8 cellular contexts compared by ENCODE assay signal in genomic region chr17:29177871-29178749, GRCh38. TPM values are rescaled to one million over a fixed set of nuclear protein-coding genes. Genes with fewer than 3 reads are reported as not detected.
DNase-seq lines count a peak whose midpoint lies in the region; ATAC-seq and TF ChIP-seq lines count a peak whose summit lies in the region.

No MANE protein-coding gene starts in this region.

- no peak overlapping the region for H2AFZ ChIP-seq in SK-N-SH (ENCODE audit: low read depth)

- no peaks in the 10 kb centered on the region for H3K36me3 ChIP-seq in SK-N-SH (replicated peaks in 1 of 2; ENCODE audit: control insufficient read depth in 1 of 2, insufficient read depth in 2 of 2, low read length in 1 of 2)

- DNase-seq in SK-N-SH, result no peak
- no peak for DNase-seq in activated naive CD8-positive, alpha-beta T cell treated with anti-CD3 and anti-CD28 coated beads, Interleukin-2, amount 50 U/mL, for 24 hours
- peak; percentile 68 to 83 for DNase-seq in left colon
- DNase-seq in substantia nigra (lab: John Stamatoyannopoulos, UW), result no peak
- DNase-seq in NCI-H2227 treated with DMSO at 0.1 percent for 48 hours (lab: John Stamatoyannopoulos, UW), result no peak
- no peak for DNase-seq in NOMO-1 treated with dmso at 0.1 percent for 144 hours (lab: John Stamatoyannopoulos, UW; ENCODE audit: unreplicated experiment)

- no peak for TF ChIP-seq CTCF in SK-N-SH (IDR thresholded peaks at IDR 0.05)

- POLR2A ChIA-PET in SK-N-SH (lab: Yijun Ruan, JAX), result no interaction called here

- no peaks in the 10 kb centered on the region for H3K9me3 ChIP-seq in SK-N-SH

- intact Hi-C loops in left colon (cut with DNase I, micrococcal nuclease), result no loop called here

- 77% methylated on average over 3 of the region's 4 CpGs for whole genome bisulfite sequencing in SK-N-SH (ENCODE audit: low lambda C conversion rate)

- peaks cover 17 to 36% of the 10 kb centered on the region in 2 experiments; a peak in 1 of 4 replicates for H3K4me1 ChIP-seq in SK-N-SH (ENCODE audit: control insufficient read depth in 1 of 2, insufficient read depth in 2 of 2, low read depth in 1 of 2, low read length in 1 of 2)

- H3K27me3 Mint-ChIP-seq in activated naive CD8-positive, alpha-beta T cell treated with anti-CD3 and anti-CD28 coated beads, Interleukin-2, amount 50 U/mL, for 24 hours, result no peaks in the 10 kb centered on the region

- H3K9me2 ChIP-seq in SK-N-SH, result no peaks in the 10 kb centered on the region

- H3F3A ChIP-seq in SK-N-SH (replicated peaks; ENCODE audit: insufficient read depth), result peaks cover 3% of the 10 kb centered on the region

- TF ChIP-seq RAD21 in SK-N-SH (IDR thresholded peaks at IDR 0.05; ENCODE audit: low read length), result no peak

- no peaks in the 10 kb centered on the region for H3K36me3 Mint-ChIP-seq in activated naive CD8-positive, alpha-beta T cell treated with anti-CD3 and anti-CD28 coated beads, Interleukin-2, amount 50 U/mL, for 24 hours (ENCODE audit: low read depth)

- H3K27me3 ChIP-seq in SK-N-SH (ENCODE audit: insufficient read depth), result no peaks in the 10 kb centered on the region

- H3K27ac ChIP-seq in SK-N-SH (ENCODE audit: low read depth in 2 of 2, low read length in 1 of 2) (no peak overlapping the region), substantia nigra (ENCODE audit: low read depth, low read length, poor library complexity, severe bottlenecking) (peak overlapping the region; percentile 99)

- ATAC-seq in SK-N-SH treated with all-trans-retinoic acid at 6 μM for 48 hours, result no peak
- ATAC-seq in activated naive CD8-positive, alpha-beta T cell treated with anti-CD3 and anti-CD28 coated beads, Interleukin-2, amount 50 U/mL, for 24 hours, result no peak
- ATAC-seq in left colon, result peak; percentile 59
- ATAC-seq in GM21423 (IDR thresholded peaks at IDR 0.05; ENCODE audit: unreplicated experiment), result no peak

- H3K9me3 Mint-ChIP-seq in activated naive CD8-positive, alpha-beta T cell treated with anti-CD3 and anti-CD28 coated beads, Interleukin-2, amount 50 U/mL, for 24 hours, result no peaks in the 10 kb centered on the region

- peak overlapping the region; percentile 54 for H3K27ac Mint-ChIP-seq in activated naive CD8-positive, alpha-beta T cell treated with anti-CD3 and anti-CD28 coated beads, Interleukin-2, amount 50 U/mL, for 24 hours

- H4K20me1 ChIP-seq in SK-N-SH (ENCODE audit: insufficient read depth), result no peaks in the 10 kb centered on the region

- H3K4me1 Mint-ChIP-seq in activated naive CD8-positive, alpha-beta T cell treated with anti-CD3 and anti-CD28 coated beads, Interleukin-2, amount 50 U/mL, for 24 hours, result peaks cover 30% of the 10 kb centered on the region

- H3K79me2 ChIP-seq in SK-N-SH (ENCODE audit: insufficient read depth), result peaks cover 23% of the 10 kb centered on the region; the same call in 1 of the 2 replicates

- H3K4me3 Mint-ChIP-seq in activated naive CD8-positive, alpha-beta T cell treated with anti-CD3 and anti-CD28 coated beads, Interleukin-2, amount 50 U/mL, for 24 hours, result peak overlapping the region; percentile 81

- TF ChIP-seq EP300 in SK-N-SH (IDR thresholded peaks at IDR 0.05; ENCODE audit: borderline replicate concordance in 1 of 2, low read depth in 1 of 2, low read length in 1 of 2), result no peak

- H3K9ac ChIP-seq in SK-N-SH, result no peak overlapping the region

- peak overlapping the region; percentile 83 for H3K4me2 ChIP-seq in SK-N-SH

- no peak overlapping the region for H3K4me3 ChIP-seq in SK-N-SH (ENCODE audit: low read depth in 2 of 2, low read length in 1 of 2)

- CTCF ChIA-PET in SK-N-SH (lab: Yijun Ruan, JAX), result interaction anchor here (0.8 to 13.9 kb wide), 13 partner anchors 7 to 225 kb away, joined by 3 to 276 read pairs (median 7); no protein-coding TSS in a partner anchor

TF ChIP-seq in SK-N-SH, 30 proteins besides CTCF, POLR2A, EP300 and RAD21 (continues in another document):
- TF ChIP-seq JUND (IDR thresholded peaks at IDR 0.05), result no peak
- no peak for TF ChIP-seq GABPA (IDR thresholded peaks at IDR 0.05; ENCODE audit: low read depth)
- TF ChIP-seq RXRA (IDR thresholded peaks at IDR 0.05; ENCODE audit: borderline replicate concordance, low read depth), result no peak
- TF ChIP-seq SMC3 (IDR thresholded peaks at IDR 0.05; ENCODE audit: low read depth, low read length), result no peak
- TF ChIP-seq, protein P1, sequence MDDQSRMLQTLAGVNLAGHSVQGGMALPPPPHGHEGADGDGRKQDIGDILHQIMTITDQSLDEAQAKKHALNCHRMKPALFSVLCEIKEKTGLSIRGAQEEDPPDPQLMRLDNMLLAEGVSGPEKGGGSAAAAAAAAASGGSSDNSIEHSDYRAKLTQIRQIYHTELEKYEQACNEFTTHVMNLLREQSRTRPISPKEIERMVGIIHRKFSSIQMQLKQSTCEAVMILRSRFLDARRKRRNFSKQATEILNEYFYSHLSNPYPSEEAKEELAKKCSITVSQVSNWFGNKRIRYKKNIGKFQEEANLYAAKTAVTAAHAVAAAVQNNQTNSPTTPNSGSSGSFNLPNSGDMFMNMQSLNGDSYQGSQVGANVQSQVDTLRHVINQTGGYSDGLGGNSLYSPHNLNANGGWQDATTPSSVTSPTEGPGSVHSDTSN (IDR thresholded peaks at IDR 0.05), result no peak
- TF ChIP-seq ZBTB33 (IDR thresholded peaks at IDR 0.05; ENCODE audit: borderline replicate concordance, low read depth), result no peak
- no peak for TF ChIP-seq FOXJ3 (CRISPR knock-in tag; IDR thresholded peaks at IDR 0.05)
- no peak for TF ChIP-seq MEF2A (IDR thresholded peaks at IDR 0.05; ENCODE audit: borderline replicate concordance, low read depth)

TF ChIP-seq in SK-N-SH treated with all-trans-retinoic acid at 6 μM for 48 hours, 23 proteins besides CTCF, POLR2A, EP300 and RAD21:
- TF ChIP-seq PATZ1 (CRISPR knock-in tag; IDR thresholded peaks at IDR 0.05; ENCODE audit: borderline replicate concordance) (no peak), ZNF70 (CRISPR knock-in tag; IDR thresholded peaks at IDR 0.05) (no peak), ZC3H10 (CRISPR knock-in tag; IDR thresholded peaks at IDR 0.05) (no peak), GLIS3 (CRISPR knock-in tag; IDR thresholded peaks at IDR 0.05) (no peak), CSDC2 (CRISPR knock-in tag; IDR thresholded peaks at IDR 0.05) (no peak), ZFP3 (CRISPR knock-in tag; IDR thresholded peaks at IDR 0.05) (no peak), TCF4 (CRISPR knock-in tag; IDR thresholded peaks at IDR 0.05; ENCODE audit: borderline replicate concordance) (no peak), SNAI2 (CRISPR knock-in tag; IDR thresholded peaks at IDR 0.05) (no peak), OSR1 (CRISPR knock-in tag; IDR thresholded peaks at IDR 0.05) (no peak)
- TF ChIP-seq, protein P2, sequence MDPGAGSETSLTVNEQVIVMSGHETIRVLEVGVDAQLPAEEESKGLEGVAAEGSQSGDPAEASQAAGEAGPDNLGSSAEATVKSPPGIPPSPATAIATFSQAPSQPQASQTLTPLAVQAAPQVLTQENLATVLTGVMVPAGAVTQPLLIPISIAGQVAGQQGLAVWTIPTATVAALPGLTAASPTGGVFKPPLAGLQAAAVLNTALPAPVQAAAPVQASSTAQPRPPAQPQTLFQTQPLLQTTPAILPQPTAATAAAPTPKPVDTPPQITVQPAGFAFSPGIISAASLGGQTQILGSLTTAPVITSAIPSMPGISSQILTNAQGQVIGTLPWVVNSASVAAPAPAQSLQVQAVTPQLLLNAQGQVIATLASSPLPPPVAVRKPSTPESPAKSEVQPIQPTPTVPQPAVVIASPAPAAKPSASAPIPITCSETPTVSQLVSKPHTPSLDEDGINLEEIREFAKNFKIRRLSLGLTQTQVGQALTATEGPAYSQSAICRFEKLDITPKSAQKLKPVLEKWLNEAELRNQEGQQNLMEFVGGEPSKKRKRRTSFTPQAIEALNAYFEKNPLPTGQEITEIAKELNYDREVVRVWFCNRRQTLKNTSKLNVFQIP (CRISPR knock-in tag; IDR thresholded peaks at IDR 0.05; ENCODE audit: borderline replicate concordance, low read depth), result no peak

RNA-seq across cellular contexts. Expression of gene MYO18A, which starts 2.1 kb away (rescaled TPM):
- polyA plus RNA-seq in SK-N-SH (2012; rRNA removed), result 6.0 and 6.6 TPM in 2 replicates
- 5.2 and 5.3 TPM in 2 replicates for polyA plus RNA-seq in SK-N-SH (2012; cell fraction: cytosol; rRNA removed)
- polyA plus RNA-seq in SK-N-SH (2012; cell fraction: nucleus; rRNA removed), result 31.2 and 36.7 TPM in 2 replicates
- 100 to 1,000 TPM in 1 of 2 donors, 10 to 100 TPM in 1; 84.8 to 110 TPM for total RNA-seq in left colon

Comparison
In these comparisons a context has a peak if more than half of its experiments do, and no peak if none do; other contexts are left out.
1. DNase-seq: peak in left colon (2 of 2); none in SK-N-SH (single experiment), activated naive CD8-positive, alpha-beta T cell treated with anti-CD3 and anti-CD28 coated beads, Interleukin-2, amount 50 U/mL, for 24 hours (single experiment), substantia nigra (0 of 49), NCI-H2227 treated with DMSO at 0.1 percent for 48 hours (single experiment) and NOMO-1 treated with dmso at 0.1 percent for 144 hours (single experiment).